Comparison of ENCODE assay signal across 25 cellular contexts in the genomic region with DNA sequence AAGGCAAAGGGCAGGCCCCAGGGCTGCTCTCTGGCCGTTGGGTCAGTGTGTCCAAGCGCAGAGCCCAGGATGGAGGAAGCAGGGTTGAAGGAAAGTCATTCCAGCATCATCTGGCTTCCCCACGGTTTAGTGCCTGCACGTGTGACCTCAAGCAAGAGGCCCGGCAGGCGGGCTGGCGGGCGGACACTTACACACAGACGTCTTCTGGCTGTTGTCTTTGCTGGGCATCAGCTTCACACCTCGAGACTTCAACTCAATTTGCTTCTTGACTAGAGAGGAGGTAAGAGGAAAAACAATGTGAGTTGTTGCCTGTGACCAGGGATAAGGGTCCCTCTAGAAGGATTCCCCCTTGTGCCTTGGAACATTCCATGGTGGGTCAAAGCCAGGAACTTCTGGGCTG. TPM values are rescaled to one million over a fixed set of nuclear protein-coding genes. Genes with fewer than 3 reads are reported as not detected.
"Had no signal": no experiment of that assay in that cellular context is flagged by ENCODE, and none has a peak within 500 bp of the region (broad histone marks: within the 10 kb centered on the region; RNA-seq: fewer than 3 reads in every experiment).

No MANE protein-coding gene starts in this region.

- ATAC-seq: HepG2, K562 had no signal

- H3K27me3 ChIP-seq: SJSA1 had no signal

- DNase-seq: IMR-90, Kasumi-1, MM.1S, NCI-H1092 treated with DMSO at 0.1 percent for 48 hours, NCI-H1436, NCI-H187, NCI-H2029, NCI-H2081 treated with DMSO at 0.1 percent for 48 hours, NCI-H2171, NCI-H226, NCI-H446, NCI-H510A, NCI-H524 treated with DMSO at 0.1 percent for 48 hours, NCI-H69, NCI-H774, Right ventricle myocardium superior, RPMI8226, SIG-M5 had no signal

- H3K27ac ChIP-seq: KMS-11, SJSA1, SK-N-MC had no signal

- H3K4me3 ChIP-seq: K562, SJSA1, SK-N-MC had no signal

- H3K4me1 ChIP-seq: SJSA1 had no signal

- H3K36me3 ChIP-seq: SJSA1 had no signal

- H3K9me3 ChIP-seq: SJSA1 had no signal

RNA-seq across cellular contexts. Expression of gene HMGB4, which starts 38.4 kb away (rescaled TPM):
- total RNA-seq: HepG2, HT1080, IMR-90, K562, M059J, Right ventricle myocardium superior, SJSA1 had no signal
- polyA plus RNA-seq: HepG2, IMR-90, K562 had no signal
